Comparison of ENCODE assay signal across 8 cellular contexts in the genomic region with DNA sequence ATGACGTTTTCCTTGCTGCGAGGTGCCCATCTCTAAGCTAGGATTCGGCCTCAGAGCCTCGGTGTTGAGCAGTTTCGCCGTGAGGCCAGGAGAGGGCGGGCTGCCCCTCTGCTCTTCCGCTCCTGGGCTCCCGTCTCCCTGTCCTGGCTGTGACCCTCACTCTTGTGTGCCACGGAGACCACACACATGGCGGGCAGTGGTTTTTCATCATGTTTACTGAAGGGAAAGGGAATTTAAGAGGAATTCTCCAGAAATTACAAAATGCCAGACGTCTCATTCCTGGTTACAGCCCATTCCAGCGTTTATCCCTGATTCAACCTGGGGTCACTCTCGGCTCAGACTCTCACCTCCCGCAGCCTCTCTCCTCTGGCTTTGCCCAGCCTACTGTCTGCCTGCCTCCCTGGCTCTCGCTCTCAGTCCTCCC.
DNase-seq lines count a peak whose midpoint lies in the region; ATAC-seq and TF ChIP-seq lines count a peak whose summit lies in the region.

No MANE protein-coding gene starts in this region.

- TF ChIP-seq EP300 in SK-N-SH (IDR thresholded peaks at IDR 0.05; ENCODE audit: borderline replicate concordance in 1 of 2, low read depth in 1 of 2, low read length in 1 of 2) = no peak

- 4% methylated on average over 10 of the region's 16 CpGs for WGBS in SK-N-SH (ENCODE audit: low lambda C conversion rate)

- CTCF ChIA-PET in SK-N-SH (lab: Yijun Ruan, JAX) = interaction anchor here (0.5 to 4.4 kb wide), 29 partner anchors 8 to 1813 kb away, joined by 3 to 38 read pairs (median 4); partner anchors contain the start of genes ELAC2 and HS3ST3B1

- H3K36me3 ChIP-seq in HUES6 (ENCODE audit: control insufficient read depth, insufficient read depth, low read length) = no peaks in the 10 kb centered on the region
- no peaks in the 10 kb centered on the region for H3K36me3 ChIP-seq in SK-N-SH (replicated peaks in 1 of 2; ENCODE audit: control insufficient read depth in 1 of 2, insufficient read depth in 2 of 2, low read length in 1 of 2)

- TF ChIP-seq CTCF in SK-N-SH (IDR thresholded peaks at IDR 0.05) = peak; percentile 77

- H3K4me1 ChIP-seq in HUES6 (ENCODE audit: control insufficient read depth, insufficient read depth, low read length) (no peaks in the 10 kb centered on the region), SK-N-SH (ENCODE audit: control insufficient read depth in 1 of 2, insufficient read depth in 2 of 2, low read depth in 1 of 2, low read length in 1 of 2) (no peaks in the 10 kb centered on the region; a peak in 1 of 4 replicates)

- H3K9me2 ChIP-seq in SK-N-SH = no peaks in the 10 kb centered on the region

- intact Hi-C loops in sciatic nerve (cut with DNase I) = loop anchor here (5.0 kb wide), 1 partner anchor 1108 kb away; no protein-coding TSS in a partner anchor

- no peak overlapping the region for H3K9ac ChIP-seq in HUES6 (ENCODE audit: low read length)
- no peak overlapping the region for H3K9ac ChIP-seq in SK-N-SH

- H3K27me3 ChIP-seq in HUES6 (ENCODE audit: control insufficient read depth, insufficient read depth, low read length) (no peaks in the 10 kb centered on the region; the same call in 1 of the 2 replicates), SK-N-SH (ENCODE audit: insufficient read depth) (peaks cover 40% of the 10 kb centered on the region)

- no peak overlapping the region for H2AFZ ChIP-seq in SK-N-SH (ENCODE audit: low read depth)

- peak; percentile 73 for TF ChIP-seq RAD21 in SK-N-SH (IDR thresholded peaks at IDR 0.05; ENCODE audit: low read length)

- H3K27ac ChIP-seq in HUES6 (ENCODE audit: low read depth, low read length) (no peak overlapping the region), SK-N-SH (ENCODE audit: low read depth in 2 of 2, low read length in 1 of 2) (no peak overlapping the region)

- ATAC-seq in sciatic nerve = peak; percentile 88
- ATAC-seq in HG02970 (IDR thresholded peaks at IDR 0.05; ENCODE audit: low FRiP score, unreplicated experiment) = no peak

- H3K4me3 ChIP-seq in HUES6 (ENCODE audit: low read depth, low read length) (peak overlapping the region; percentile 43; the same call in 1 of the 2 replicates), SK-N-SH (ENCODE audit: low read depth in 2 of 2, low read length in 1 of 2) (peak overlapping the region in 1 of 2 experiments; percentile 38; a peak in 1 of 4 replicates)

- H4K20me1 ChIP-seq in SK-N-SH (ENCODE audit: insufficient read depth) = no peaks in the 10 kb centered on the region

- peak overlapping the region; percentile 70 for H3K4me2 ChIP-seq in SK-N-SH

- peak; percentile 1 for DNase-seq in NCI-H345 (lab: John Stamatoyannopoulos, UW)
- DNase-seq in NCI-H345 treated with DMSO at 0.1 percent for 48 hours (lab: John Stamatoyannopoulos, UW; ENCODE audit: unreplicated experiment) = no peak
- peak; percentile 69 for DNase-seq in SK-N-SH
- peak; percentile 9 for DNase-seq in foreskin melanocyte
- no peak for DNase-seq in sciatic nerve (ENCODE audit: low spot score)
- no peak for DNase-seq in GM19240 (ENCODE audit: insufficient read length, low spot score)

- POLR2A ChIA-PET in SK-N-SH (lab: Yijun Ruan, JAX) = no interaction called here

- H3F3A ChIP-seq in SK-N-SH (replicated peaks; ENCODE audit: insufficient read depth) = no peaks in the 10 kb centered on the region

- H3K9me3 ChIP-seq in HUES6 (ENCODE audit: control insufficient read depth, insufficient read depth, low read depth, low read length) = no peaks in the 10 kb centered on the region
- no peaks in the 10 kb centered on the region for H3K9me3 ChIP-seq in SK-N-SH

- H3K79me2 ChIP-seq in SK-N-SH (ENCODE audit: insufficient read depth) = no peaks in the 10 kb centered on the region

TF ChIP-seq in SK-N-SH, 30 proteins besides CTCF, POLR2A, EP300 and RAD21:
- TF ChIP-seq SMC3 (IDR thresholded peaks at IDR 0.05; ENCODE audit: low read depth, low read length) (peak; percentile 71), NRF1 (IDR thresholded peaks at IDR 0.05; ENCODE audit: low read depth, low read length) (no peak)

Comparison
In these comparisons a context has a peak if more than half of its experiments do, and no peak if none do; other contexts are left out.
1. DNase-seq: peak in NCI-H345 (single experiment), SK-N-SH (single experiment) and foreskin melanocyte (single experiment); none in NCI-H345 treated with DMSO at 0.1 percent for 48 hours (single experiment), sciatic nerve (single experiment) and GM19240 (single experiment).